ENCODE assay signal across 24 cellular contexts in genomic region chr2:62826953-62827675, GRCh38.
"Had no signal": no experiment of that assay in that cellular context is flagged by ENCODE, and none has a peak within 500 bp of the region (broad histone marks: within the 10 kb centered on the region; RNA-seq: fewer than 3 reads in every experiment).

No MANE protein-coding gene starts in this region.

- H3K4me3 ChIP-seq: gastrocnemius medialis, heart left ventricle, mucosa of descending colon, skin epidermis, thyroid gland, uterus had no signal

- H3K4me1 ChIP-seq: gastrocnemius medialis, thyroid gland, uterus had no signal

- H3K9me3 Mint-ChIP-seq: dendritic cell treated with granulocyte-macrophage colony-stimulating factor and Interleukin-4, amounts not matched to agents 40 ng/mL and 50 ng/mL, for 4 days; effector memory CD8-positive, alpha-beta T cell; stimulated activated naive B cell treated with anti-CD40 and anti-IgM and Interleukin-4, amounts not matched to agents 10 μg/mL and 1 μg/mL and 100 μg/mL, for 72 hours had no signal

- H3K27ac ChIP-seq: gastrocnemius medialis, heart left ventricle, neutrophil, skin epidermis, thyroid gland, uterus had no signal

- H3K9me3 ChIP-seq: gastrocnemius medialis, mucosa of descending colon, neutrophil, thyroid gland, uterus had no signal

- ATAC-seq: activated CD8-positive, alpha-beta T cell treated with anti-CD3 and anti-CD28 coated beads, Interleukin-2, amount 10 ng/mL, durations not matched to agents 7 days and 5 days; effector memory CD8-positive, alpha-beta T cell; gastrocnemius medialis; mucosa of descending colon; naive thymus-derived CD8-positive, alpha-beta T cell; stimulated activated naive B cell treated with anti-CD40 and anti-IgM and Interleukin-4, amounts not matched to agents 10 μg/mL and 1 μg/mL and 100 μg/mL, for 72 hours had no signal

- H3K36me3 ChIP-seq: brain microvascular endothelial cell, gastrocnemius medialis, thyroid gland, uterus had no signal

- H3K27me3 ChIP-seq: brain microvascular endothelial cell, gastrocnemius medialis, heart left ventricle, neutrophil, thyroid gland, uterus had no signal

- H3K4me3 Mint-ChIP-seq: activated CD4-positive, alpha-beta T cell treated with anti-CD3 and anti-CD28 coated beads, Interleukin-2, amount 10 ng/mL, durations not matched to agents 24 days and 14 days; activated CD8-positive, alpha-beta T cell treated with anti-CD3 and anti-CD28 coated beads, Interleukin-2, amount 10 ng/mL, durations not matched to agents 7 days and 5 days; activated naive CD8-positive, alpha-beta T cell; dendritic cell treated with granulocyte-macrophage colony-stimulating factor and Interleukin-4, amounts not matched to agents 40 ng/mL and 50 ng/mL, for 4 days; effector memory CD8-positive, alpha-beta T cell; naive thymus-derived CD8-positive, alpha-beta T cell; stimulated activated naive B cell treated with anti-CD40 and anti-IgM and Interleukin-4, amounts not matched to agents 10 μg/mL and 1 μg/mL and 100 μg/mL, for 72 hours had no signal

- DNase-seq: activated CD4-positive, alpha-beta T cell treated with anti-CD3 and anti-CD28 coated beads, Interleukin-2, amount 10 ng/mL, durations not matched to agents 24 days and 14 days; activated CD4-positive, CD25-positive, alpha-beta regulatory T cell; activated CD8-positive, alpha-beta memory T cell treated with anti-CD3 and anti-CD28 coated beads, Interleukin-2, amount 50 U/mL, for 4 hours; activated CD8-positive, alpha-beta T cell treated with anti-CD3 and anti-CD28 coated beads, Interleukin-2, amount 10 ng/mL, durations not matched to agents 7 days and 5 days; activated gamma-delta T cell; activated T-cell treated with anti-CD3 and anti-CD28 coated beads, Interleukin-2, amount 50 U/mL, for 48 hours; amygdala; brain microvascular endothelial cell; cerebellar nuclear complex; effector memory CD8-positive, alpha-beta T cell; gastrocnemius medialis; heart left ventricle; mucosa of descending colon; naive thymus-derived CD8-positive, alpha-beta T cell; retina; stimulated activated CD4-positive, alpha-beta T cell treated with anti-CD3 and anti-CD28 coated beads, Interleukin-15, amount 100 ng/mL, for 24 hours; stimulated activated CD4-positive, alpha-beta T cell treated with anti-CD3 and anti-CD28 coated beads, Interleukin-4, amount 100 ng/mL, for 1 hour; stimulated activated naive B cell treated with anti-CD40 and anti-IgM and Interleukin-4, amounts not matched to agents 10 μg/mL and 1 μg/mL and 100 μg/mL, for 72 hours; thyroid gland; uterus had no signal

- H3K27ac Mint-ChIP-seq: activated CD4-positive, alpha-beta T cell treated with anti-CD3 and anti-CD28 coated beads, Interleukin-2, amount 10 ng/mL, durations not matched to agents 24 days and 14 days; activated CD8-positive, alpha-beta T cell treated with anti-CD3 and anti-CD28 coated beads, Interleukin-2, amount 10 ng/mL, durations not matched to agents 7 days and 5 days; activated naive CD8-positive, alpha-beta T cell; dendritic cell treated with granulocyte-macrophage colony-stimulating factor and Interleukin-4, amounts not matched to agents 40 ng/mL and 50 ng/mL, for 4 days; effector memory CD8-positive, alpha-beta T cell; naive thymus-derived CD8-positive, alpha-beta T cell; stimulated activated naive B cell treated with anti-CD40 and anti-IgM and Interleukin-4, amounts not matched to agents 10 μg/mL and 1 μg/mL and 100 μg/mL, for 72 hours had no signal

- H3K27me3 Mint-ChIP-seq: activated CD4-positive, alpha-beta T cell treated with anti-CD3 and anti-CD28 coated beads, Interleukin-2, amount 10 ng/mL, durations not matched to agents 24 days and 14 days; activated naive CD8-positive, alpha-beta T cell; dendritic cell treated with granulocyte-macrophage colony-stimulating factor and Interleukin-4, amounts not matched to agents 40 ng/mL and 50 ng/mL, for 4 days; effector memory CD8-positive, alpha-beta T cell; naive thymus-derived CD8-positive, alpha-beta T cell; stimulated activated naive B cell treated with anti-CD40 and anti-IgM and Interleukin-4, amounts not matched to agents 10 μg/mL and 1 μg/mL and 100 μg/mL, for 72 hours had no signal
